ENCODE assay signal across 1 cellular context in genomic region chr13:43676320-43676719, GRCh38.
TF ChIP-seq lines count a peak whose summit lies in the region.

No MANE protein-coding gene starts in this region.

TF ChIP-seq in GM12878, 131 proteins besides CTCF, POLR2A, EP300 and RAD21 (continued from another document):
- no peak for TF ChIP-seq ZNF687 (IDR thresholded peaks at IDR 0.05)
- no peak for TF ChIP-seq YY1 (IDR thresholded peaks at IDR 0.05; ENCODE audit: low read depth, low read length)
- 0 out of 2 replicates have a peak, but pooled peaks have one; percentile 14 for TF ChIP-seq CREB1 (IDR thresholded peaks at IDR 0.05; ENCODE audit: low read depth)
- TF ChIP-seq SPI1 (IDR thresholded peaks at IDR 0.05; ENCODE audit: borderline replicate concordance, insufficient read depth, low read depth, low read length): peak; percentile 78
- peak; percentile 74 for TF ChIP-seq NFIC (IDR thresholded peaks at IDR 0.05; ENCODE audit: low read depth, low read length)
- TF ChIP-seq RELA (IDR thresholded peaks at IDR 0.05; ENCODE audit: borderline replicate concordance, partially characterized antibody): no peak
- peak; percentile 30; the same call in 1 of the 2 replicates for TF ChIP-seq TBL1XR1 (IDR thresholded peaks at IDR 0.05; ENCODE audit: low read depth, low read length)
- TF ChIP-seq, protein P1, sequence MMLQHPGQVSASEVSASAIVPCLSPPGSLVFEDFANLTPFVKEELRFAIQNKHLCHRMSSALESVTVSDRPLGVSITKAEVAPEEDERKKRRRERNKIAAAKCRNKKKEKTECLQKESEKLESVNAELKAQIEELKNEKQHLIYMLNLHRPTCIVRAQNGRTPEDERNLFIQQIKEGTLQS (IDR thresholded peaks at IDR 0.05; ENCODE audit: borderline replicate concordance, extremely low read depth, low read depth, low read length): no peak
- no peak for TF ChIP-seq HDAC2 (IDR thresholded peaks at IDR 0.05)
- 0 out of 2 replicates have a peak, but pooled peaks have one; percentile 21 for TF ChIP-seq BCL11A (IDR thresholded peaks at IDR 0.05; ENCODE audit: low read depth, low read length)
- TF ChIP-seq ESRRA (IDR thresholded peaks at IDR 0.05; ENCODE audit: low read length): no peak
- peak; percentile 57 for TF ChIP-seq JUNB (IDR thresholded peaks at IDR 0.05)
- TF ChIP-seq DPF2 (IDR thresholded peaks at IDR 0.05): 0 out of 2 replicates have a peak, but pooled peaks have one; percentile 24
- TF ChIP-seq KAT2A (conservative IDR thresholded peaks at IDR 0.05; ENCODE audit: control insufficient read depth, low read depth, low read length): no peak
- TF ChIP-seq ZNF622 (IDR thresholded peaks at IDR 0.05): no peak
- TF ChIP-seq CREM (IDR thresholded peaks at IDR 0.05; ENCODE audit: low read depth): peak; percentile 52; the same call in 1 of the 2 replicates
- TF ChIP-seq RUNX3 (IDR thresholded peaks at IDR 0.05; ENCODE audit: low read length): peak; percentile 82
- no peak for TF ChIP-seq SMC3 (IDR thresholded peaks at IDR 0.05; ENCODE audit: borderline replicate concordance, low read length)
- no peak for TF ChIP-seq SMAD5 (IDR thresholded peaks at IDR 0.05; ENCODE audit: low read depth)
- TF ChIP-seq MTA3 (IDR thresholded peaks at IDR 0.05; ENCODE audit: borderline replicate concordance, low read length): 0 out of 2 replicates have a peak, but pooled peaks have one; percentile 57
- TF ChIP-seq CBX5 (IDR thresholded peaks at IDR 0.05; ENCODE audit: low read depth): 0 out of 2 replicates have a peak, but pooled peaks have one; percentile 55
